In genomic region chr15:82262422-82263026, GRCh38 we compare ENCODE assay signal across 8 cellular contexts. TPM values are rescaled to one million over a fixed set of nuclear protein-coding genes. Genes with fewer than 3 reads are reported as not detected.
DNase-seq lines count a peak whose midpoint lies in the region; TF ChIP-seq lines count a peak whose summit lies in the region.

Gene EFL1, minus strand, starts transcription at chr15:82262734. Its CDS starts 956 bp downstream, at chr15:82261778.
Gene SAXO2, plus strand, starts transcription at chr15:82262818. Its CDS starts 62 bp downstream, at chr15:82262880.

- peak within 1 kb of the TSS; percentile 77 for H3K9ac ChIP-seq in MM.1S (ENCODE audit: low read length)

- H3K36me3 ChIP-seq in MM.1S (replicated peaks; ENCODE audit: insufficient read depth, low read length) (peaks cover 3% of the 10 kb centered on the region), SJCRH30 (peaks cover 5% of the 10 kb centered on the region), suprapubic skin (peaks cover 11% of the 10 kb centered on the region)

- H3K9me3 ChIP-seq in MM.1S (replicated peaks; ENCODE audit: insufficient read depth, low read length), result no peaks in the 10 kb centered on the region
- no peaks in the 10 kb centered on the region for H3K9me3 ChIP-seq in SJCRH30 (replicated peaks)
- no peaks in the 10 kb centered on the region for H3K9me3 ChIP-seq in suprapubic skin

- peak within 1 kb of the TSS; percentile 71 for H3K27ac Mint-ChIP-seq in activated naive CD4-positive, alpha-beta T cell treated with anti-CD3 and anti-CD28 coated beads for 36 hours

- peak within 1 kb of the TSS; percentile 93 for H3K4me3 Mint-ChIP-seq in activated naive CD4-positive, alpha-beta T cell treated with anti-CD3 and anti-CD28 coated beads for 36 hours

- H3K27ac ChIP-seq in MM.1S (ENCODE audit: low read length), result peak within 1 kb of the TSS; percentile 78; the same call in 1 of the 2 replicates
- H3K27ac ChIP-seq in SJCRH30, result peak within 1 kb of the TSS; percentile 49; the same call in 1 of the 2 replicates
- H3K27ac ChIP-seq in suprapubic skin, result peak within 1 kb of the TSS; percentile 73

- TF ChIP-seq POLR2A in suprapubic skin (IDR thresholded peaks at IDR 0.05), result no peak

- intact Hi-C loops in activated naive CD4-positive, alpha-beta T cell treated with anti-CD3 and anti-CD28 coated beads for 36 hours (cut with micrococcal nuclease), result loop anchor here (2.0 to 10.0 kb wide), 3 partner anchors 24 to 968 kb away; partner anchors contain the start of gene MEX3B

- 0% methylated on average over 22 of the region's 57 CpGs for WGBS in suprapubic skin

- TF ChIP-seq CTCF in MM.1S (IDR thresholded peaks at IDR 0.05; ENCODE audit: low read length) (no peak), suprapubic skin (IDR thresholded peaks at IDR 0.05) (no peak)

- H3K36me3 Mint-ChIP-seq in activated naive CD4-positive, alpha-beta T cell treated with anti-CD3 and anti-CD28 coated beads for 36 hours (ENCODE audit: low read depth), result peaks cover 12% of the 10 kb centered on the region

- DNase-seq in GDM1 (lab: John Stamatoyannopoulos, UW) (peak; percentile 81), HCEC 1CT (peak; percentile 82), MM.1S (peak; percentile 96), SJCRH30 (peak; percentile 87), germinal center (ENCODE audit: low spot score) (peak; percentile 89), nucleus accumbens (lab: John Stamatoyannopoulos, UW) (peak in 55 of 56 donors; percentile 53 to 96 (median 87)), suprapubic skin (ENCODE audit: low spot score in 2 of 2) (peak; percentile 95)
- peak; percentile 94 for DNase-seq in activated naive CD4-positive, alpha-beta T cell treated with anti-CD3 and anti-CD28 coated beads for 36 hours

- TF ChIP-seq EP300 in suprapubic skin (IDR thresholded peaks at IDR 0.05), result no peak

- H3F3A ChIP-seq in MM.1S (ENCODE audit: insufficient read depth, low read length), result peaks cover 5% of the 10 kb centered on the region; the same call in 1 of the 2 replicates

- peak within 1 kb of the TSS; percentile 74 for H2AFZ ChIP-seq in MM.1S (ENCODE audit: low read length)

- H3K27me3 ChIP-seq in MM.1S (replicated peaks; ENCODE audit: insufficient read depth, low read length) (no peaks in the 10 kb centered on the region), SJCRH30 (no peaks in the 10 kb centered on the region), suprapubic skin (no peaks in the 10 kb centered on the region)

- CTCF ChIA-PET in activated naive CD4-positive, alpha-beta T cell treated with anti-CD3 and anti-CD28 coated beads for 36 hours (lab: Charles Lee), result interaction anchor here (1.2 kb wide), 1 partner anchor 122 kb away, joined by 3 read pairs; no protein-coding TSS in a partner anchor

- H4K20me1 ChIP-seq in MM.1S (ENCODE audit: insufficient read depth, low read length), result no peaks in the 10 kb centered on the region

- H3K4me1 ChIP-seq in MM.1S (ENCODE audit: low read length), result peaks cover 32% of the 10 kb centered on the region
- H3K4me1 ChIP-seq in SJCRH30, result 0 out of 2 replicates have a peak, but pooled peaks cover 5% of the 10 kb centered on the region
- H3K4me1 ChIP-seq in suprapubic skin, result peaks cover 17% of the 10 kb centered on the region

- peaks cover 25% of the 10 kb centered on the region for H3K4me1 Mint-ChIP-seq in activated naive CD4-positive, alpha-beta T cell treated with anti-CD3 and anti-CD28 coated beads for 36 hours (ENCODE audit: low read depth)

- H3K9me2 ChIP-seq in MM.1S (replicated peaks; ENCODE audit: insufficient read depth, low read length), result no peaks in the 10 kb centered on the region

- peaks cover 21% of the 10 kb centered on the region for H3K79me2 ChIP-seq in MM.1S (ENCODE audit: low read length)

- H3K27me3 Mint-ChIP-seq in activated naive CD4-positive, alpha-beta T cell treated with anti-CD3 and anti-CD28 coated beads for 36 hours (ENCODE audit: low read depth), result no peaks in the 10 kb centered on the region

- H3K4me3 ChIP-seq in MM.1S (ENCODE audit: low read length) (peak within 1 kb of the TSS; percentile 87), SJCRH30 (peak within 1 kb of the TSS; percentile 99), suprapubic skin (peak within 1 kb of the TSS; percentile 72)

- peak within 1 kb of the TSS; percentile 87 for H3K4me2 ChIP-seq in MM.1S (ENCODE audit: low read depth, low read length)

- no peaks in the 10 kb centered on the region for H3K9me3 Mint-ChIP-seq in activated naive CD4-positive, alpha-beta T cell treated with anti-CD3 and anti-CD28 coated beads for 36 hours

RNA-seq across cellular contexts. Expression of gene EFL1, which starts in this region (rescaled TPM):
- total RNA-seq in SJCRH30 (2014; rRNA removed; shearing (Covaris generic)), result 25.6 and 26.2 TPM in 2 replicates
- total RNA-seq in activated naive CD4-positive, alpha-beta T cell treated with anti-CD3 and anti-CD28 coated beads for 36 hours, result 10 to 100 TPM; 15.8 to 18.6 TPM
- 10 to 100 TPM; 18.3 to 25.3 (median 22.2) TPM for total RNA-seq in suprapubic skin

RNA-seq across cellular contexts. Expression of gene SAXO2, which starts in this region (rescaled TPM):
- total RNA-seq in SJCRH30 (2014; rRNA removed; shearing (Covaris generic)), result 0.10 and 0.46 TPM in 2 replicates
- total RNA-seq in activated naive CD4-positive, alpha-beta T cell treated with anti-CD3 and anti-CD28 coated beads for 36 hours, result under 1 TPM; 0.69 to 0.79 TPM
- 1 to 10 TPM in 1 of 4 donors, under 1 TPM in 2, not detected in 1; 0.23 to 1.7 (median 0.32) TPM for total RNA-seq in suprapubic skin

Comparison
In these comparisons a context has a peak if more than half of its experiments do, and no peak if none do; other contexts are left out.
1. Peak in every context shown above with its lines: DNase-seq, H3K4me3 ChIP-seq and H3K27ac ChIP-seq.